9 cellular contexts compared by ENCODE assay signal in the genomic region with DNA sequence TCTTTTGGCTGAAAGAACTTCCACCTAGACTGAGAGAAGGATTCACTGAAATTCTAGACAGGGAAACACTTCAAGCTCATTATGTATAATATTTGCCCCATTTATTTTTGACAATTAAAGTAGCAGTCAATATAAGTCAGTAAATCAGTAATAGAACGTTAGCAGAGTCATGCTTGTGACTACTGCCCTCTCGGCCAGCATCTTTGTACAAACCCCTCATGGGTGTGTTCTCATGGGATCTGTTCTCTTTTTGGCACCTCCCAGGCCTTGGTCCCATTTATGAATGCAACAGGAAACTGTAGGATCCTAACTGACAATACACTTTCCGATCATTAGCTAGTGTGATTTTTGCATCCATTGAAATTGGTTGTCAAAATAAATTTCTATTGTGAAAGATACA. TPM values are rescaled to one million over a fixed set of nuclear protein-coding genes. Genes with fewer than 3 reads are reported as not detected.
DNase-seq lines count a peak whose midpoint lies in the region; ATAC-seq lines count a peak whose summit lies in the region.
"Had no signal": no experiment of that assay in that cellular context is flagged by ENCODE, and none has a peak within 500 bp of the region (broad histone marks: within the 10 kb centered on the region; RNA-seq: fewer than 3 reads in every experiment).

No MANE protein-coding gene starts in this region.

- H3K27ac ChIP-seq in CD4-positive, alpha-beta memory T cell (ENCODE audit: low read depth, low read length) = peak overlapping the region; percentile 61
- no peak overlapping the region for H3K27ac ChIP-seq in GM23248

- peaks cover 15% of the 10 kb centered on the region for H3K79me2 ChIP-seq in GM23248 (ENCODE audit: insufficient read depth)

- H3K36me3 Mint-ChIP-seq in CD4-positive, alpha-beta memory T cell = peaks cover 46 to 60% of the 10 kb centered on the region in 2 donors
- H3K36me3 Mint-ChIP-seq in activated naive CD4-positive, alpha-beta T cell treated with anti-CD3 and anti-CD28 coated beads, Interleukin-2, amount 50 U/mL, for 72 hours = peaks cover 54% of the 10 kb centered on the region in 2 donors
- H3K36me3 Mint-ChIP-seq in natural killer cell treated with Interleukin-12 subunit alpha and Interleukin-12 subunit beta and Interleukin-15 and Interleukin-18, amount 100 ng/mL, for 72 hours = peaks cover 22% of the 10 kb centered on the region

- peaks cover 0 to 2% (median 0%) of the 10 kb centered on the region in 8 donors for H3K9me3 Mint-ChIP-seq in CD4-positive, alpha-beta memory T cell
- H3K9me3 Mint-ChIP-seq in activated naive CD4-positive, alpha-beta T cell treated with anti-CD3 and anti-CD28 coated beads, Interleukin-2, amount 50 U/mL, for 72 hours = no peaks in the 10 kb centered on the region
- H3K9me3 Mint-ChIP-seq in natural killer cell treated with Interleukin-12 subunit alpha and Interleukin-12 subunit beta and Interleukin-15 and Interleukin-18, amount 100 ng/mL, for 72 hours = no peaks in the 10 kb centered on the region

- no peaks in the 10 kb centered on the region for H3K27me3 ChIP-seq in CD4-positive, alpha-beta memory T cell (ENCODE audit: insufficient read depth, low read length)
- H3K27me3 ChIP-seq in GM23248 (replicated peaks; ENCODE audit: insufficient read depth) = no peaks in the 10 kb centered on the region

- H3K4me1 ChIP-seq in CD4-positive, alpha-beta memory T cell (ENCODE audit: insufficient read depth, low read length) = peaks cover 53% of the 10 kb centered on the region
- peaks cover 14% of the 10 kb centered on the region for H3K4me1 ChIP-seq in GM23248 (ENCODE audit: insufficient read depth)

- POLR2A ChIA-PET in CD4-positive, alpha-beta memory T cell (lab: Charles Lee; ENCODE audit: partially characterized antibody) = no interaction called here

- intact Hi-C loops in CD4-positive, alpha-beta memory T cell (cut with micrococcal nuclease) = no loop called here

- in situ Hi-C loops in GM23248 (cut with MboI) = loop anchor here (25.0 kb wide), 1 partner anchor 624 kb away; no protein-coding TSS in a partner anchor

- no peak for ATAC-seq in activated naive CD4-positive, alpha-beta T cell treated with anti-CD3 and anti-CD28 coated beads, Interleukin-2, amount 50 U/mL, for 72 hours
- no peak for ATAC-seq in natural killer cell treated with Interleukin-12 subunit alpha and Interleukin-12 subunit beta and Interleukin-15 and Interleukin-18, amount 100 ng/mL, for 72 hours
- ATAC-seq in GM18873 (IDR thresholded peaks at IDR 0.05; ENCODE audit: low FRiP score, unreplicated experiment) = no peak
- ATAC-seq in HG03159 (IDR thresholded peaks at IDR 0.05; ENCODE audit: unreplicated experiment) = no peak

- H3K4me3 ChIP-seq in CD4-positive, alpha-beta memory T cell (ENCODE audit: low read length in 2 of 2) = peak overlapping the region; percentile 49 to 66
- peak overlapping the region; percentile 86 for H3K4me3 ChIP-seq in GM23248

- no peaks in the 10 kb centered on the region for H3K9me2 ChIP-seq in GM23248 (ENCODE audit: insufficient read depth)

- no peak for DNase-seq in CD4-positive, alpha-beta memory T cell
- no peak for DNase-seq in GM23248
- no peak for DNase-seq in activated naive CD4-positive, alpha-beta T cell treated with anti-CD3 and anti-CD28 coated beads, Interleukin-2, amount 50 U/mL, for 72 hours (ENCODE audit: low spot score in 2 of 2)
- no peak for DNase-seq in natural killer cell treated with Interleukin-12 subunit alpha and Interleukin-12 subunit beta and Interleukin-15 and Interleukin-18, amount 100 ng/mL, for 72 hours (ENCODE audit: low spot score)
- DNase-seq in Ammon's horn (ENCODE audit: low spot score) = no peak
- DNase-seq: NCI-H1092; stimulated activated CD4-positive, alpha-beta T cell treated with anti-CD3 and anti-CD28 coated beads, Interleukin-2, amount 100 ng/mL, for 48 hours had no signal

- H4K20me1 ChIP-seq in GM23248 (ENCODE audit: insufficient read depth) = no peaks in the 10 kb centered on the region

- no peaks in the 10 kb centered on the region for H3K9me3 ChIP-seq in CD4-positive, alpha-beta memory T cell (ENCODE audit: control insufficient read depth in 1 of 2, low read length in 2 of 2)
- H3K9me3 ChIP-seq in GM23248 (ENCODE audit: low read depth) = no peaks in the 10 kb centered on the region

- H3K4me2 ChIP-seq in GM23248 (ENCODE audit: unreplicated experiment) = peak overlapping the region; percentile 92

- peaks cover 35 to 69% (median 50%) of the 10 kb centered on the region in 4 donors for H3K4me1 Mint-ChIP-seq in CD4-positive, alpha-beta memory T cell
- H3K4me1 Mint-ChIP-seq in natural killer cell treated with Interleukin-12 subunit alpha and Interleukin-12 subunit beta and Interleukin-15 and Interleukin-18, amount 100 ng/mL, for 72 hours (ENCODE audit: low read depth in 2 of 2) = peaks cover 27% of the 10 kb centered on the region in 2 donors

- no peaks in the 10 kb centered on the region for H3K27me3 Mint-ChIP-seq in CD4-positive, alpha-beta memory T cell
- H3K27me3 Mint-ChIP-seq in natural killer cell treated with Interleukin-12 subunit alpha and Interleukin-12 subunit beta and Interleukin-15 and Interleukin-18, amount 100 ng/mL, for 72 hours = peaks cover 0 to 2% of the 10 kb centered on the region in 2 donors

- peak overlapping the region; percentile 99 for H3K9ac ChIP-seq in GM23248

- peak overlapping the region; percentile 78 to 94 (median 92) for H3K27ac Mint-ChIP-seq in CD4-positive, alpha-beta memory T cell
- peak overlapping the region; percentile 94 to 96 for H3K27ac Mint-ChIP-seq in activated naive CD4-positive, alpha-beta T cell treated with anti-CD3 and anti-CD28 coated beads, Interleukin-2, amount 50 U/mL, for 72 hours
- H3K27ac Mint-ChIP-seq in natural killer cell treated with Interleukin-12 subunit alpha and Interleukin-12 subunit beta and Interleukin-15 and Interleukin-18, amount 100 ng/mL, for 72 hours = peak overlapping the region; percentile 92 to 93

- H2AFZ ChIP-seq in GM23248 = no peak overlapping the region

- peaks cover 21% of the 10 kb centered on the region for H3K36me3 ChIP-seq in CD4-positive, alpha-beta memory T cell (ENCODE audit: insufficient read depth, low read length)
- peaks cover 27% of the 10 kb centered on the region; the same call in 1 of the 2 replicates for H3K36me3 ChIP-seq in GM23248 (ENCODE audit: low read depth)

- 65 to 69% methylated on average over 3 of the region's 3 CpGs for WGBS in GM23248 (ENCODE audit: low coverage in 1 of 2, low lambda C conversion rate in 2 of 2, missing lambda C conversion rate in 2 of 2), 2 experiments

- peaks cover 29% of the 10 kb centered on the region; the same call in 1 of the 2 replicates for H3F3A ChIP-seq in GM23248 (ENCODE audit: insufficient read depth)

- CTCF ChIA-PET in CD4-positive, alpha-beta memory T cell (lab: Charles Lee; ENCODE audit: partially characterized antibody) = interaction anchor here (2.5 kb wide), 1 partner anchor 10 kb away, joined by 13 read pairs; no protein-coding TSS in a partner anchor

- peak overlapping the region; percentile 84 to 90 (median 88) for H3K4me3 Mint-ChIP-seq in CD4-positive, alpha-beta memory T cell
- peak overlapping the region; percentile 78 for H3K4me3 Mint-ChIP-seq in natural killer cell treated with Interleukin-12 subunit alpha and Interleukin-12 subunit beta and Interleukin-15 and Interleukin-18, amount 100 ng/mL, for 72 hours

RNA-seq across cellular contexts. Expression of gene MSL3, which starts 2.9 kb away (rescaled TPM):
- total RNA-seq in CD4-positive, alpha-beta memory T cell = 100 to 1,000 TPM; 129 to 140 TPM
- polyA plus RNA-seq in CD4-positive, alpha-beta memory T cell = 10 to 100 TPM; 62.6 to 72.9 TPM
- 19.6 and 34.6 TPM in 2 replicates for total RNA-seq in GM23248 (2014; rRNA removed; shearing (Covaris generic))
- polyA plus RNA-seq in GM23248 (2016; fragmentation: Nextera tagmentation; extraction: Ambion mirVana) = 24.8 and 26.8 TPM in 2 replicates
- 10 to 100 TPM; 38.4 to 72.3 TPM for total RNA-seq in activated naive CD4-positive, alpha-beta T cell treated with anti-CD3 and anti-CD28 coated beads, Interleukin-2, amount 50 U/mL, for 72 hours
- total RNA-seq in natural killer cell treated with Interleukin-12 subunit alpha and Interleukin-12 subunit beta and Interleukin-15 and Interleukin-18, amount 100 ng/mL, for 72 hours = 10 to 100 TPM; 23.9 to 34.9 TPM
